29 cellular contexts compared by ENCODE assay signal in the genomic region with DNA sequence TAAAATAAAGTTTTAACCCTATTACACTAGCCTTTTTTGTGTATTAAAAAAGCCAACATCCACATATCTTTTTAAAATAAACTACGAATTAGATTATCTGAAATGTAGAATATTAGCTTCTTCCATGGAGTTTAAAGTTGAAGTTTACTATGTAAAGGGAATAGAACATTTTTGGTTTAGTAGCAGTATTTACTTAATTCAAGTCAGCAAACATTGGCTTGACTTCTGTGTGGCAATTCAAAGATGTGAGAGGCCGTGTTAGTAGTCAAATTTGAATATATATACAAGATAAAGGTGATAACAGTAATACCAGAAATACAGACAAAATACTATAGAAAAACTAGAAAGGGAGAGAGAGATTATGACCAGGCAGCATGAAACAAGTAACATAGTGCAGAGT.
"Had no signal": no experiment of that assay in that cellular context is flagged by ENCODE, and none has a peak within 500 bp of the region (broad histone marks: within the 10 kb centered on the region; RNA-seq: fewer than 3 reads in every experiment).

No MANE protein-coding gene starts in this region.

- H3K27me3 ChIP-seq: esophagus squamous epithelium, neural progenitor cell, right atrium auricular region, sigmoid colon, spleen, suprapubic skin, transverse colon, upper lobe of right lung, uterus had no signal

- H3K4me2 ChIP-seq: neural progenitor cell had no signal

- H2AFZ ChIP-seq: neural progenitor cell had no signal

- H3K4me1 Mint-ChIP-seq: neural progenitor cell; stimulated activated naive CD8-positive, alpha-beta T cell treated with anti-CD3 and anti-CD28 coated beads, Interleukin-15, amount 100 ng/mL, for 72 hours had no signal

- H3K4me1 ChIP-seq: esophagus squamous epithelium, heart right ventricle, neural progenitor cell, prostate gland, right atrium auricular region, spleen, suprapubic skin, transverse colon, upper lobe of right lung, uterus had no signal

- H3K27me3 Mint-ChIP-seq: effector memory CD8-positive, alpha-beta T cell; naive thymus-derived CD4-positive, alpha-beta T cell; stimulated activated naive CD8-positive, alpha-beta T cell treated with anti-CD3 and anti-CD28 coated beads, Interleukin-15, amount 100 ng/mL, for 72 hours had no signal

- ATAC-seq: effector memory CD8-positive, alpha-beta T cell; heart right ventricle; left colon; left ventricle myocardium superior; naive thymus-derived CD4-positive, alpha-beta T cell; stimulated activated naive CD8-positive, alpha-beta T cell treated with anti-CD3 and anti-CD28 coated beads, Interleukin-15, amount 100 ng/mL, for 72 hours; upper lobe of right lung had no signal

- H3K27ac ChIP-seq: esophagus squamous epithelium, heart right ventricle, neural progenitor cell, prostate gland, right atrium auricular region, sigmoid colon, spleen, suprapubic skin, transverse colon, upper lobe of right lung, uterus had no signal

- H3K27ac Mint-ChIP-seq: nephron, neural progenitor cell had no signal

- DNase-seq: cortex of kidney; effector memory CD8-positive, alpha-beta T cell; erythroblast; esophagus squamous epithelium; foreskin melanocyte; glutamatergic neuron; heart right ventricle; hippocampal formation; islet precursor cell; kidney glomerular epithelial cell; left colon; left ventricle myocardium superior; mesendoderm; midbrain; naive thymus-derived CD4-positive, alpha-beta T cell; sigmoid colon; spleen; stimulated activated naive CD4-positive, alpha-beta T cell; stimulated activated naive CD8-positive, alpha-beta T cell treated with anti-CD3 and anti-CD28 coated beads, Interleukin-15, amount 100 ng/mL, for 72 hours; transverse colon; upper lobe of right lung; uterus had no signal

- H3K9me3 ChIP-seq: esophagus squamous epithelium, heart right ventricle, prostate gland, right atrium auricular region, sigmoid colon, spleen, suprapubic skin, transverse colon, upper lobe of right lung, uterus had no signal

- H3K4me3 ChIP-seq: esophagus squamous epithelium, heart right ventricle, lung, neural progenitor cell, prostate gland, right atrium auricular region, sigmoid colon, spleen, suprapubic skin, transverse colon, upper lobe of right lung, uterus had no signal

- H3K4me3 Mint-ChIP-seq: effector memory CD8-positive, alpha-beta T cell; naive thymus-derived CD4-positive, alpha-beta T cell; nephron; neural progenitor cell; stimulated activated naive CD8-positive, alpha-beta T cell treated with anti-CD3 and anti-CD28 coated beads, Interleukin-15, amount 100 ng/mL, for 72 hours had no signal

- FAIRE-seq: endometrium had no signal

- H3K9me3 Mint-ChIP-seq: effector memory CD8-positive, alpha-beta T cell; naive thymus-derived CD4-positive, alpha-beta T cell; nephron; neural progenitor cell; stimulated activated naive CD8-positive, alpha-beta T cell treated with anti-CD3 and anti-CD28 coated beads, Interleukin-15, amount 100 ng/mL, for 72 hours had no signal

- H3K36me3 ChIP-seq: neural progenitor cell, prostate gland, right atrium auricular region, transverse colon, uterus had no signal

- H3K9ac ChIP-seq: neural progenitor cell had no signal
